ENCODE assay signal across 7 cellular contexts in genomic region chr15:42605281-42605744, GRCh38. TPM values are rescaled to one million over a fixed set of nuclear protein-coding genes. Genes with fewer than 3 reads are reported as not detected.
DNase-seq lines count a peak whose midpoint lies in the region; ATAC-seq, FAIRE-seq and TF ChIP-seq lines count a peak whose summit lies in the region.

No MANE protein-coding gene starts in this region.

- H3K36me3 ChIP-seq in small intestine (ENCODE audit: control insufficient read depth in 2 of 2, insufficient read depth in 2 of 2, low read length in 2 of 2) = no peaks in the 10 kb centered on the region

- WGBS in small intestine, 3 donors = 55 to 80% (median 72%) methylated on average over 4 of the region's 4 CpGs

- H3K36me3 Mint-ChIP-seq in effector memory CD8-positive, alpha-beta T cell (ENCODE audit: insufficient read depth) = peaks cover 3% of the 10 kb centered on the region

- H3K27ac ChIP-seq in small intestine (ENCODE audit: low read depth in 1 of 2, low read length in 1 of 2) = peak overlapping the region in 1 of 2 donors; percentile 66

- no peak for TF ChIP-seq CTCF in NB4 (IDR thresholded peaks at IDR 0.05; ENCODE audit: low read depth, low read length)

- H3K4me3 ChIP-seq in NB4 (ENCODE audit: low read depth, low read length) = no peak overlapping the region
- no peak overlapping the region for H3K4me3 ChIP-seq in small intestine (ENCODE audit: low read depth in 1 of 2, low read length in 2 of 2)

- H3K4me1 ChIP-seq in small intestine (ENCODE audit: control insufficient read depth in 2 of 2, insufficient read depth in 1 of 2, low read depth in 1 of 2, low read length in 1 of 2) = peaks cover 0 to 3% of the 10 kb centered on the region in 2 donors

- peak overlapping the region; percentile 34 to 60 for H3K4me3 Mint-ChIP-seq in effector memory CD8-positive, alpha-beta T cell

- H3K27ac Mint-ChIP-seq in effector memory CD8-positive, alpha-beta T cell = peak overlapping the region; percentile 11 to 67

- no peaks in the 10 kb centered on the region for H3K27me3 Mint-ChIP-seq in effector memory CD8-positive, alpha-beta T cell

- no peak for TF ChIP-seq POLR2A in NB4 (IDR thresholded peaks at IDR 0.05; ENCODE audit: extremely low read depth, insufficient read length)

- no peaks in the 10 kb centered on the region for H3K9me3 ChIP-seq in small intestine (ENCODE audit: control insufficient read depth, low read depth)

- DNase-seq in NB4 (ENCODE audit: low read depth) (peak; percentile 76), small intestine (peak; percentile 24), mesenteric fat pad (ENCODE audit: low spot score) (no peak), cerebellar cortex (ENCODE audit: low spot score) (no peak)
- no peak for DNase-seq in effector memory CD8-positive, alpha-beta T cell

- no peak for FAIRE-seq in small intestine (lab: Jason Lieb, UNC)

- H3K9me3 Mint-ChIP-seq in effector memory CD8-positive, alpha-beta T cell = no peaks in the 10 kb centered on the region

- ATAC-seq in GM19467 (IDR thresholded peaks at IDR 0.05; ENCODE audit: unreplicated experiment) (peak; percentile 36), HG02973 (IDR thresholded peaks at IDR 0.05; ENCODE audit: unreplicated experiment) (no peak)
- no peak for ATAC-seq in effector memory CD8-positive, alpha-beta T cell (replicated peaks)

- no peaks in the 10 kb centered on the region for H3K27me3 ChIP-seq in small intestine (ENCODE audit: control insufficient read depth in 2 of 2, insufficient read depth in 2 of 2, low read length in 2 of 2)

- H3K4me1 Mint-ChIP-seq in effector memory CD8-positive, alpha-beta T cell (ENCODE audit: low read depth in 2 of 2) = peaks cover 22 to 34% of the 10 kb centered on the region in 2 donors

RNA-seq across cellular contexts. Expression of gene STARD9, which starts 29.9 kb away (rescaled TPM):
- 1 to 10 TPM in 1 of 3 donors, under 1 TPM in 2; under 0.01 to 3.3 (median 0.54) TPM for polyA plus RNA-seq in small intestine
- 17.0 TPM for total RNA-seq in mesenteric fat pad

RNA-seq across cellular contexts. Expression of gene HAUS2, which starts 56.7 kb away (rescaled TPM):
- polyA plus RNA-seq in small intestine = 10 to 100 TPM in 1 of 3 donors, 1 to 10 TPM in 2; 5.4 to 15.5 (median 9.8) TPM
- 26.3 TPM for total RNA-seq in mesenteric fat pad

RNA-seq across cellular contexts. Expression of gene LRRC57, which starts 56.7 kb away (rescaled TPM):
- 10 to 100 TPM in 1 of 3 donors, 1 to 10 TPM in 2; 7.6 to 17.0 (median 9.6) TPM for polyA plus RNA-seq in small intestine
- total RNA-seq in mesenteric fat pad = 19.4 TPM

Comparison
In these comparisons a context has a peak if more than half of its experiments do, and no peak if none do; other contexts are left out.
1. DNase-seq: peak in NB4 (single experiment) and small intestine (single experiment); none in effector memory CD8-positive, alpha-beta T cell (0 of 3), mesenteric fat pad (single experiment) and cerebellar cortex (single experiment).